ENCODE assay signal across 15 cellular contexts in genomic region chr19:58382997-58383603, GRCh38. TPM values are rescaled to one million over a fixed set of nuclear protein-coding genes. Genes with fewer than 3 reads are reported as not detected.
DNase-seq lines count a peak whose midpoint lies in the region; ATAC-seq and TF ChIP-seq lines count a peak whose summit lies in the region.
"Had no signal": no experiment of that assay in that cellular context is flagged by ENCODE, and none has a peak within 500 bp of the region (broad histone marks: within the 10 kb centered on the region; RNA-seq: fewer than 3 reads in every experiment).

No MANE protein-coding gene starts in this region.

- ATAC-seq in left ventricle myocardium superior = no peak
- no peak for ATAC-seq in heart right ventricle
- no peak for ATAC-seq in T-cell (replicated peaks in 1 of 4)
- no peak for ATAC-seq in HG02852 (IDR thresholded peaks at IDR 0.05; ENCODE audit: unreplicated experiment)

- peaks cover 21 to 51% (median 38%) of the 10 kb centered on the region in 9 donors for H3K4me1 ChIP-seq in heart right ventricle
- H3K4me1 ChIP-seq in prostate gland (replicated peaks) = peaks cover 12% of the 10 kb centered on the region

- H3K27me3 Mint-ChIP-seq in T-cell (no peaks in the 10 kb centered on the region), immature natural killer cell (ENCODE audit: low read depth in 3 of 3) (peaks cover 16 to 21% (median 17%) of the 10 kb centered on the region in 3 donors)
- H3K27me3 Mint-ChIP-seq: dendritic cell treated with granulocyte-macrophage colony-stimulating factor and Interleukin-4, amounts not matched to agents 40 ng/mL and 50 ng/mL, for 4 days had no signal

- no peak for TF ChIP-seq POLR2A in prostate gland (IDR thresholded peaks at IDR 0.05)

- intact Hi-C loops in left ventricle myocardium superior (cut with micrococcal nuclease) = no loop called here
- intact Hi-C loops in heart right ventricle (cut with DNase I) = no loop called here
- intact Hi-C loops in prostate gland (cut with DNase I) = no loop called here

- CTCF ChIA-PET in T-cell (lab: Charles Lee) = no interaction called here

- H3K9me3 Mint-ChIP-seq in T-cell (no peaks in the 10 kb centered on the region), immature natural killer cell (no peaks in the 10 kb centered on the region)
- H3K9me3 Mint-ChIP-seq: dendritic cell treated with granulocyte-macrophage colony-stimulating factor and Interleukin-4, amounts not matched to agents 40 ng/mL and 50 ng/mL, for 4 days; T-helper 2 cell treated with Interferon-gamma antibody and Interleukin-4, amounts not matched to agents 5 μg/mL and 100 μg/mL, for 36 hours had no signal

- H3K4me1 Mint-ChIP-seq in T-cell = peaks cover 47 to 52% (median 47%) of the 10 kb centered on the region in 3 donors
- H3K4me1 Mint-ChIP-seq in immature natural killer cell = peaks cover 42 to 48% of the 10 kb centered on the region in 2 donors

- no peak for TF ChIP-seq CTCF in heart right ventricle (IDR thresholded peaks at IDR 0.05)
- TF ChIP-seq CTCF in prostate gland (IDR thresholded peaks at IDR 0.05) = no peak

- DNase-seq in left ventricle myocardium superior (peak; percentile 21), heart right ventricle (no peak), T-cell (no peak), immature natural killer cell (no peak), GM19238 (ENCODE audit: insufficient read length, low spot score) (no peak), prostate gland (ENCODE audit: low spot score) (no peak)
- DNase-seq: activated gamma-delta T cell, mesenchymal stem cell, NCI-H187 treated with DMSO at 0.1 percent for 48 hours, NCI-H446 had no signal

- H3K27ac ChIP-seq in heart right ventricle (no peak overlapping the region), prostate gland (no peak overlapping the region)
- H3K27ac ChIP-seq: neutrophil, right atrium auricular region had no signal

- WGBS in heart right ventricle, 2 donors = 91 to 92% methylated on average over 6 of the region's 6 CpGs
- WGBS in prostate gland = 93% methylated on average over 6 of the region's 6 CpGs

- H3K27me3 ChIP-seq in heart right ventricle = no peaks in the 10 kb centered on the region
- H3K27me3 ChIP-seq in prostate gland (replicated peaks; ENCODE audit: insufficient read depth) = no peaks in the 10 kb centered on the region
- H3K27me3 ChIP-seq: neutrophil, right atrium auricular region had no signal

- peak overlapping the region in 1 of 2 donors; percentile 11 for H3K27ac Mint-ChIP-seq in T-cell
- peak overlapping the region in 4 of 6 donors; percentile 34 to 92 (median 58) for H3K27ac Mint-ChIP-seq in immature natural killer cell
- H3K27ac Mint-ChIP-seq: T-helper 2 cell treated with Interferon-gamma antibody and Interleukin-4, amounts not matched to agents 5 μg/mL and 100 μg/mL, for 36 hours had no signal

- H3K36me3 ChIP-seq in heart right ventricle (peaks cover 0 to 3% (median 1%) of the 10 kb centered on the region in 9 donors), prostate gland (no peaks in the 10 kb centered on the region)
- H3K36me3 ChIP-seq: neutrophil had no signal

- H3K4me3 ChIP-seq in heart right ventricle (no peak overlapping the region), prostate gland (no peak overlapping the region)
- H3K4me3 ChIP-seq: right atrium auricular region had no signal

- POLR2A ChIA-PET in T-cell (lab: Charles Lee) = no interaction called here

- H3K36me3 Mint-ChIP-seq in T-cell (peaks cover 3% of the 10 kb centered on the region), immature natural killer cell (no peaks in the 10 kb centered on the region)

- H3K4me3 Mint-ChIP-seq in T-cell (peak overlapping the region; percentile 43 to 95 (median 52)), immature natural killer cell (peak overlapping the region in 2 of 5 donors; percentile 21 to 60)
- H3K4me3 Mint-ChIP-seq: dendritic cell treated with granulocyte-macrophage colony-stimulating factor and Interleukin-4, amounts not matched to agents 40 ng/mL and 50 ng/mL, for 4 days had no signal

- H3K9me3 ChIP-seq in heart right ventricle = no peaks in the 10 kb centered on the region
- no peaks in the 10 kb centered on the region for H3K9me3 ChIP-seq in prostate gland
- H3K9me3 ChIP-seq: neutrophil, right atrium auricular region had no signal

RNA-seq across cellular contexts. Expression of gene ZNF837, which starts 2.3 kb away (rescaled TPM):
- total RNA-seq in left ventricle myocardium superior = 0.37 TPM
- total RNA-seq in heart right ventricle = under 1 TPM; 0.11 to 0.90 (median 0.41) TPM
- polyA plus RNA-seq in heart right ventricle = under 1 TPM; 0.36 to 0.88 TPM
- 1 to 10 TPM; 1.7 to 6.0 (median 5.0) TPM for total RNA-seq in T-cell
- polyA plus RNA-seq in immature natural killer cell = 1 to 10 TPM; 1.2 to 3.6 (median 1.4) TPM
- 10 to 100 TPM; 12.2 to 15.7 TPM for total RNA-seq in prostate gland

RNA-seq across cellular contexts. Expression of gene RPS5, which starts 4.0 kb away (rescaled TPM):
- total RNA-seq in left ventricle myocardium superior = 483 TPM
- 100 to 1,000 TPM; 360 to 610 (median 413) TPM for total RNA-seq in heart right ventricle
- 1,000 to 10,000 TPM in 1 of 2 donors, 100 to 1,000 TPM in 1; 430 to 2,053 TPM for polyA plus RNA-seq in heart right ventricle
- 1,000 to 10,000 TPM; 1,332 to 1,813 (median 1,414) TPM for total RNA-seq in T-cell
- polyA plus RNA-seq in immature natural killer cell = 1,000 to 10,000 TPM in 1 of 3 donors, 100 to 1,000 TPM in 2; 558 to 1,355 (median 731) TPM
- 1,000 to 10,000 TPM; 1,184 to 2,289 TPM for total RNA-seq in prostate gland

RNA-seq across cellular contexts. Expression of gene RNF225, which starts 12.4 kb away (rescaled TPM):
- total RNA-seq in left ventricle myocardium superior (not detected), heart right ventricle (not detected), T-cell (1 to 10 TPM in 1 of 5 donors, under 1 TPM in 3, not detected in 1; 0.44 to 1.9 (median 0.51) TPM), prostate gland (1 to 10 TPM in 1 of 2 donors, under 1 TPM in 1; 0.62 to 7.0 TPM)
- polyA plus RNA-seq in heart right ventricle (not detected), immature natural killer cell (not detected)
- total RNA-seq: right atrium auricular region had no signal

RNA-seq across cellular contexts. Expression of gene ZNF497, which starts 20.5 kb away (rescaled TPM):
- total RNA-seq in left ventricle myocardium superior (0.55 TPM), heart right ventricle (under 1 TPM in 9 of 10 donors, not detected in 1; 0.14 to 0.73 (median 0.30) TPM), T-cell (1 to 10 TPM in 4 of 5 donors, under 1 TPM in 1; 0.98 to 3.4 (median 2.2) TPM), prostate gland (10 to 100 TPM in 1 of 2 donors, 1 to 10 TPM in 1; 6.6 to 11.0 TPM)
- polyA plus RNA-seq in heart right ventricle (under 1 TPM; 0.22 to 0.33 TPM), immature natural killer cell (under 1 TPM; 0.40 to 0.91 (median 0.62) TPM)

RNA-seq across cellular contexts. Expression of gene ZNF584, which starts 25.3 kb away (rescaled TPM):
- 17.8 TPM for total RNA-seq in left ventricle myocardium superior
- total RNA-seq in heart right ventricle = 10 to 100 TPM; 12.7 to 20.4 (median 17.6) TPM
- polyA plus RNA-seq in heart right ventricle = 10 to 100 TPM in 1 of 2 donors, 1 to 10 TPM in 1; 6.5 to 15.9 TPM
- 10 to 100 TPM in 2 of 5 donors, 1 to 10 TPM in 3; 4.3 to 13.3 (median 9.4) TPM for total RNA-seq in T-cell
- polyA plus RNA-seq in immature natural killer cell = 10 to 100 TPM in 1 of 3 donors, 1 to 10 TPM in 2; 3.4 to 12.2 (median 4.4) TPM
- total RNA-seq in prostate gland = 10 to 100 TPM; 10.8 to 19.4 TPM
